Comparison of ENCODE assay signal across 28 cellular contexts in the genomic region with DNA sequence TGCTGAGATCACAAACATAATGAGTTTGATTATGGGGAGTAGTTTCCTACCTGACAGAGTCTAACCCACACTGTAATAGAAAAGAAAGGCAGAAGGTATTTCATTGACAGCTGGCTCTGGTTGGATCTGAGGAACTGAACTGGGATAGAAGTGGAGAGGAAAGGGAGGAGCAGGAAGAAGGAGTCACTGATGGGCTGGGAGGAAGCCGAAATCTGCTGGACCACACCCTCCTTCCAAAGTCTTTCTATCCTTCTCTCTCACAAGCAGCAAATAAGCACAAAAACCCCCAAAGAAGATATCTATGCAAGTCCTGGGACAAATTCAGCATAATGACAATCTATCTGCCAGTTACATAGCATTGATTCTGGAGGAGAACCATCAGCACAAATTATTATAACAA. TPM values are rescaled to one million over a fixed set of nuclear protein-coding genes. Genes with fewer than 3 reads are reported as not detected.
A peak's percentile ranks its signal among the peaks of the same experiment; 100 is the strongest.
DNase-seq lines count a peak whose midpoint lies in the region; ATAC-seq and TF ChIP-seq lines count a peak whose summit lies in the region.
"Had no signal": no experiment of that assay in that cellular context is flagged by ENCODE, and none has a peak within 500 bp of the region (broad histone marks: within the 10 kb centered on the region; RNA-seq: fewer than 3 reads in every experiment).

No MANE protein-coding gene starts in this region.

- H2AK5ac ChIP-seq in mesenchymal stem cell (ENCODE audit: low read length, severe bottlenecking): peak overlapping the region; percentile 63

- H3K18ac ChIP-seq in mesenchymal stem cell (ENCODE audit: low read depth in 1 of 2, low read length in 2 of 2): no peak overlapping the region

- H3K23ac ChIP-seq in mesenchymal stem cell (ENCODE audit: low read length in 2 of 2): no peak overlapping the region

- DNase-seq in right atrium auricular region (ENCODE audit: low spot score) (no peak), Right ventricle myocardium inferior (ENCODE audit: missing footprints) (no peak), adipocyte (ENCODE audit: low read depth) (no peak), mesenchymal stem cell (no peak), aorta (no peak), ureter (ENCODE audit: low spot score) (no peak)
- DNase-seq in activated effector memory CD4-positive, alpha-beta T cell treated with anti-CD3 and anti-CD28 coated beads, Interleukin-2, amount 50 U/mL, for 16 hours: no peak
- DNase-seq: ACHN; activated CD4-positive, alpha-beta T cell treated with anti-CD3 and anti-CD28 coated beads for 48 hours; activated naive CD4-positive, alpha-beta T cell treated with anti-CD3 and anti-CD28 coated beads, Interleukin-2, amount 50 U/mL, for 16 hours; activated T-cell treated with anti-CD3 and anti-CD28 coated beads, Interleukin-2, amount 50 U/mL, for 72 hours; effector memory CD8-positive, alpha-beta T cell; H7; head of caudate nucleus; left cardiac atrium; naive thymus-derived CD8-positive, alpha-beta T cell; NCI-H1694; NCI-H226; NCI-H774; OCI-M1; pancreas; right cardiac atrium; stimulated activated CD8-positive, alpha-beta memory T cell treated with anti-CD3 and anti-CD28 coated beads, Interleukin-4, amount 100 ng/mL, for 48 hours; T-helper 2 cell; upper lobe of right lung had no signal

- peak overlapping the region; percentile 99 for H3K9ac ChIP-seq in adipocyte (ENCODE audit: low read length)
- peak overlapping the region; percentile 100 for H3K9ac ChIP-seq in mesenchymal stem cell (ENCODE audit: low read length)

- H3K4ac ChIP-seq in mesenchymal stem cell (ENCODE audit: low read depth in 1 of 2, low read length in 2 of 2): no peak overlapping the region

- no peak overlapping the region for H2AFZ ChIP-seq in mesenchymal stem cell (ENCODE audit: low read depth, low read length)

- H3K4me2 ChIP-seq in mesenchymal stem cell (ENCODE audit: low read length, poor library complexity, severe bottlenecking): no peak overlapping the region

- no peaks in the 10 kb centered on the region for H3K36me3 ChIP-seq in right atrium auricular region
- H3K36me3 ChIP-seq in adipocyte (ENCODE audit: control insufficient read depth, insufficient read depth, low read length, severe bottlenecking): peaks cover 6% of the 10 kb centered on the region
- peaks cover 0 to 55% of the 10 kb centered on the region in 2 experiments for H3K36me3 ChIP-seq in mesenchymal stem cell (ENCODE audit: control insufficient read depth in 1 of 2, insufficient read depth in 2 of 2, low read depth in 1 of 2, low read length in 2 of 2)
- H3K36me3 ChIP-seq in aorta (ENCODE audit: control insufficient read depth in 1 of 2, insufficient read depth in 2 of 2, low read length in 1 of 2): no peaks in the 10 kb centered on the region
- H3K36me3 ChIP-seq: pancreas, SJSA1, upper lobe of right lung had no signal

- 0% methylated on average over 1 of the region's 1 CpG for WGBS in mesenchymal stem cell
- WGBS in aorta, 2 donors: 38 to 41% methylated on average over 1 of the region's 1 CpG

- ATAC-seq in Right ventricle myocardium inferior (no peak), aorta (ENCODE audit: low FRiP score) (no peak), HG03108 (IDR thresholded peaks at IDR 0.05; ENCODE audit: unreplicated experiment) (no peak)
- ATAC-seq: activated T-cell treated with anti-CD3 and anti-CD28 coated beads, Interleukin-2, amount 50 U/mL, for 72 hours; effector memory CD8-positive, alpha-beta T cell; left cardiac atrium; naive thymus-derived CD8-positive, alpha-beta T cell; pancreas; right cardiac atrium; upper lobe of right lung had no signal

- H4K91ac ChIP-seq in mesenchymal stem cell (ENCODE audit: low read length): no peak overlapping the region

- peaks cover 7% of the 10 kb centered on the region for H3K79me1 ChIP-seq in mesenchymal stem cell (replicated peaks; ENCODE audit: low read length, poor library complexity, severe bottlenecking)

- no peak overlapping the region for H2BK12ac ChIP-seq in mesenchymal stem cell (ENCODE audit: low read length in 2 of 2)

- H3K4me3 ChIP-seq in right atrium auricular region (no peak overlapping the region), adipocyte (ENCODE audit: low read length) (peak overlapping the region; percentile 2), mesenchymal stem cell (ENCODE audit: insufficient read depth in 1 of 2, low read depth in 1 of 2, low read length in 2 of 2) (peak overlapping the region in 1 of 2 experiments; percentile 59), aorta (ENCODE audit: low read length in 2 of 2) (no peak overlapping the region)
- H3K4me3 ChIP-seq: pancreas, SJSA1, upper lobe of right lung had no signal

- intact Hi-C loops in Right ventricle myocardium inferior (cut with DNase I): loop anchor here (10.0 kb wide), 2 partner anchors 360 to 400 kb away; no protein-coding TSS in a partner anchor
- intact Hi-C loops in aorta (cut with DNase I): loop anchor here (5.0 to 10.0 kb wide), 7 partner anchors 53 to 400 kb away; no protein-coding TSS in a partner anchor

- H3K14ac ChIP-seq in mesenchymal stem cell (ENCODE audit: low read length in 2 of 2): peak overlapping the region in 1 of 2 experiments; percentile 20

- H3K4me1 ChIP-seq in right atrium auricular region: peaks cover 0 to 30% of the 10 kb centered on the region in 2 donors
- peaks cover 61% of the 10 kb centered on the region for H3K4me1 ChIP-seq in adipocyte (ENCODE audit: control insufficient read depth, insufficient read depth, low read length)
- peaks cover 2% of the 10 kb centered on the region for H3K4me1 ChIP-seq in mesenchymal stem cell (ENCODE audit: control insufficient read depth, insufficient read depth, low read depth, low read length)
- peaks cover 7 to 17% of the 10 kb centered on the region in 2 donors for H3K4me1 ChIP-seq in aorta (ENCODE audit: control insufficient read depth in 1 of 2, insufficient read depth in 2 of 2, low read length in 2 of 2)
- H3K4me1 ChIP-seq: pancreas, upper lobe of right lung had no signal

- TF ChIP-seq CTCF in right atrium auricular region (IDR thresholded peaks at IDR 0.05): no peak

- H3K9me3 ChIP-seq in right atrium auricular region (no peaks in the 10 kb centered on the region), adipocyte (ENCODE audit: control insufficient read depth, low read length) (no peaks in the 10 kb centered on the region), mesenchymal stem cell (ENCODE audit: control insufficient read depth, low read length) (no peaks in the 10 kb centered on the region), aorta (ENCODE audit: control insufficient read depth, low read length) (no peaks in the 10 kb centered on the region)
- H3K9me3 ChIP-seq: pancreas, SJSA1, upper lobe of right lung had no signal

- H3K27me3 ChIP-seq in right atrium auricular region: peaks cover 0 to 3% of the 10 kb centered on the region in 2 donors
- H3K27me3 ChIP-seq in adipocyte (replicated peaks; ENCODE audit: control insufficient read depth, insufficient read depth, low read length): no peaks in the 10 kb centered on the region
- H3K27me3 ChIP-seq in mesenchymal stem cell (ENCODE audit: control insufficient read depth in 1 of 2, insufficient read depth in 1 of 2, low read length in 2 of 2): no peaks in the 10 kb centered on the region
- no peaks in the 10 kb centered on the region for H3K27me3 ChIP-seq in aorta (ENCODE audit: control insufficient read depth in 1 of 2, insufficient read depth in 2 of 2, low read length in 1 of 2)
- H3K27me3 ChIP-seq: SJSA1 had no signal

- no peak overlapping the region for H2BK5ac ChIP-seq in mesenchymal stem cell (ENCODE audit: low read depth, low read length, poor library complexity, severe bottlenecking)

- no peak overlapping the region for H2BK120ac ChIP-seq in mesenchymal stem cell (ENCODE audit: low read depth, low read length)

- H2BK15ac ChIP-seq in mesenchymal stem cell (ENCODE audit: low read depth, poor library complexity, severe bottlenecking): no peak overlapping the region

- H4K8ac ChIP-seq in mesenchymal stem cell (ENCODE audit: low read length): no peak overlapping the region

- peak overlapping the region; percentile 35 to 91 for H3K27ac ChIP-seq in right atrium auricular region
- H3K27ac ChIP-seq in mesenchymal stem cell (ENCODE audit: low read length, poor library complexity, severe bottlenecking): no peak overlapping the region
- H3K27ac ChIP-seq in aorta (ENCODE audit: low read depth in 1 of 2, low read length in 2 of 2): peak overlapping the region; percentile 5 to 77
- H3K27ac ChIP-seq: pancreas, SJSA1, upper lobe of right lung had no signal

RNA-seq across cellular contexts. Expression of a gene that starts 11.6 kb away (rescaled TPM):
- 1 to 10 TPM; 1.1 to 1.2 TPM for total RNA-seq in right atrium auricular region
- total RNA-seq in Right ventricle myocardium inferior: not detected
- polyA plus RNA-seq in mesenchymal stem cell (2013, experiment 1 of 2): not detected
- polyA plus RNA-seq in mesenchymal stem cell (2013, experiment 2 of 2): not detected
- 10 to 100 TPM in 1 of 2 donors, 1 to 10 TPM in 1; 9.7 to 19.0 TPM for total RNA-seq in aorta
- under 1 TPM in 1 of 2 donors, not detected in 1; 0.43 TPM for polyA plus RNA-seq in aorta
- total RNA-seq in ureter: 2.6 TPM
- total RNA-seq: activated T-cell treated with anti-CD3 and anti-CD28 coated beads, Interleukin-2, amount 50 U/mL, for 72 hours; H7; HT-29; naive thymus-derived CD8-positive, alpha-beta T cell; pancreas; upper lobe of right lung had no signal
- polyA plus RNA-seq: naive thymus-derived CD8-positive, alpha-beta T cell; pancreas had no signal
